ENCODE assay signal across 19 cellular contexts in the genomic region with DNA sequence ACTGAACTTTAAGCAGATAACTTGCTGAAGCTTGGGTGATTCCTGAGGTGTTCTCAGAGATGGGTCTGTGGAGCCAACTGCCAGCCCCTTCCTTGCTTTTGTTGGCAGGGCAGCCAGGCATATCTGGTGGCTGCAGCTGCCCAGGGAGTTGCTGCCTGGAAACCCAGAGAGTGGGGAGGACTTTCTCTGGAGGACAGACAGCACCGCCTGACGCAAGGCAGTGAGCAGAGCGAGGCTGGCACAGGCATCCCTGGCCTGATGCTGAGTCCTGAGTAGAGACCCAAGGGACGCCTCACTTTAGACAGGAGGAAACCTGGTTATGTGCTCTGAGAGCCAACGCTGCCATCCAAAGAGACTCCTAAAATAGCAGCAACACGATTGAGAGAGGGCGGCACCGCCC. TPM values are rescaled to one million over a fixed set of nuclear protein-coding genes. Genes with fewer than 3 reads are reported as not detected.
DNase-seq lines count a peak whose midpoint lies in the region; ATAC-seq and TF ChIP-seq lines count a peak whose summit lies in the region.
"Had no signal": no experiment of that assay in that cellular context is flagged by ENCODE, and none has a peak within 500 bp of the region (broad histone marks: within the 10 kb centered on the region; RNA-seq: fewer than 3 reads in every experiment).

No MANE protein-coding gene starts in this region.

- no peaks in the 10 kb centered on the region for H3K27me3 ChIP-seq in testis
- no peaks in the 10 kb centered on the region for H3K27me3 ChIP-seq in uterus
- H3K27me3 ChIP-seq: esophagus muscularis mucosa had no signal

- TF ChIP-seq POLR2A in testis (IDR thresholded peaks at IDR 0.05) (no peak), uterus (IDR thresholded peaks at IDR 0.05) (no peak)

- ATAC-seq in HG03196 (IDR thresholded peaks at IDR 0.05; ENCODE audit: unreplicated experiment): no peak
- ATAC-seq in HG02840 (IDR thresholded peaks at IDR 0.05; ENCODE audit: low FRiP score, unreplicated experiment): no peak
- ATAC-seq: A549 had no signal

- H3K9me3 ChIP-seq in testis (no peaks in the 10 kb centered on the region), uterus (no peaks in the 10 kb centered on the region)
- H3K9me3 ChIP-seq: A549, esophagus muscularis mucosa had no signal

- 65 to 76% methylated on average over 8 of the region's 8 CpGs for WGBS in testis, 2 donors

- H3K4me3 ChIP-seq in coronary artery: no peak overlapping the region
- no peak overlapping the region for H3K4me3 ChIP-seq in testis
- H3K4me3 ChIP-seq in uterus: no peak overlapping the region
- H3K4me3 ChIP-seq: A549, esophagus muscularis mucosa had no signal

- peak overlapping the region; percentile 49 to 66 for H3K27ac ChIP-seq in coronary artery
- no peak overlapping the region for H3K27ac ChIP-seq in testis
- no peak overlapping the region for H3K27ac ChIP-seq in uterus
- H3K27ac ChIP-seq: A549, esophagus muscularis mucosa, parathyroid adenoma had no signal

- H3K4me1 ChIP-seq in testis (no peaks in the 10 kb centered on the region), uterus (no peaks in the 10 kb centered on the region)
- H3K4me1 ChIP-seq: parathyroid adenoma had no signal

- no peaks in the 10 kb centered on the region for H3K36me3 ChIP-seq in testis (ENCODE audit: low read depth, missing control alignments)
- H3K36me3 ChIP-seq in uterus: no peaks in the 10 kb centered on the region
- H3K36me3 ChIP-seq: esophagus muscularis mucosa had no signal

- DNase-seq in NCI-H2196 (lab: John Stamatoyannopoulos, UW; ENCODE audit: unreplicated experiment) (peak; percentile 25), NCI-H2196 treated with DMSO at 0.1 percent for 48 hours (lab: John Stamatoyannopoulos, UW; ENCODE audit: unreplicated experiment) (no peak), coronary artery (ENCODE audit: low spot score) (peak; percentile 89), medulla oblongata (ENCODE audit: extremely low spot score) (peak; percentile 84), testis (peak; percentile 45), uterus (no peak)
- DNase-seq: activated CD4-positive, alpha-beta T cell treated with anti-CD3 and anti-CD28 coated beads, Interleukin-2, amount 50 U/mL, for 48 hours; activated naive CD4-positive, alpha-beta T cell treated with anti-CD3 and anti-CD28 coated beads, Interleukin-2, amount 50 U/mL, for 16 hours; activated T-cell treated with anti-CD3 and anti-CD28 coated beads, Interleukin-2, amount 50 U/mL, for 24 hours; GDM1; H7; KG1; NCI-H510A treated with DMSO at 0.1 percent for 48 hours had no signal

- intact Hi-C loops in testis (cut with DNase I; ENCODE audit: low total_unique reads) (no loop called here), uterus (cut with DNase I; ENCODE audit: low total_unique reads) (loop anchor here (10.0 kb wide), 1 partner anchor 239 kb away; no protein-coding TSS in a partner anchor)

- TF ChIP-seq CTCF in coronary artery (IDR thresholded peaks at IDR 0.05) (no peak), testis (IDR thresholded peaks at IDR 0.05) (no peak), uterus (IDR thresholded peaks at IDR 0.05) (no peak)

RNA-seq across cellular contexts. Expression of a gene that starts 9.8 kb away (rescaled TPM):
- total RNA-seq in testis (10 to 100 TPM; 31.3 to 40.4 TPM), uterus (10 to 100 TPM in 3 of 4 donors, 1 to 10 TPM in 1; 8.5 to 38.4 (median 12.9) TPM)
- polyA plus RNA-seq in testis (ENCODE audit: insufficient read depth, low read depth, low replicate concordance): 57.9 TPM
- polyA plus RNA-seq: keratinocyte had no signal

RNA-seq across cellular contexts. Expression of a gene that starts 36.0 kb away (rescaled TPM):
- total RNA-seq in testis (1 to 10 TPM; 4.1 to 5.1 TPM), uterus (1 to 10 TPM in 2 of 4 donors, under 1 TPM in 1, not detected in 1; under 0.01 to 5.3 (median 1.9) TPM)
- polyA plus RNA-seq in testis (ENCODE audit: insufficient read depth, low read depth, low replicate concordance): 2.1 TPM
- polyA plus RNA-seq: keratinocyte had no signal

Comparison
In these comparisons a context has a peak if more than half of its experiments do, and no peak if none do; other contexts are left out.
1. DNase-seq: peak in NCI-H2196 (single experiment), coronary artery (single experiment), medulla oblongata (single experiment) and testis (single experiment); none in NCI-H2196 treated with DMSO at 0.1 percent for 48 hours (single experiment) and uterus (0 of 2).
2. H3K27ac ChIP-seq: peak in coronary artery (2 of 2); none in testis (0 of 2) and uterus (0 of 2).